In genomic region chr11:57871231-57871630, GRCh38 we compare ENCODE assay signal across 36 cellular contexts.
"Had no signal": no experiment of that assay in that cellular context is flagged by ENCODE, and none has a peak within 500 bp of the region (broad histone marks: within the 10 kb centered on the region; RNA-seq: fewer than 3 reads in every experiment).

No MANE protein-coding gene starts in this region.

- DNase-seq: Karpas-422, Kasumi-1, MG63, MM.1S, NCI-H1048, NCI-H1092, NCI-H1092 treated with DMSO at 0.1 percent for 48 hours, NCI-H1105, NCI-H1105 treated with DMSO at 0.1 percent for 48 hours, NCI-H1417, NCI-H1417 treated with DMSO at 0.1 percent for 48 hours, NCI-H1436, NCI-H1436 treated with DMSO at 0.1 percent for 48 hours, NCI-H146, NCI-H1694, NCI-H1694 treated with DMSO at 0.1 percent for 48 hours, NCI-H187, NCI-H187 treated with DMSO at 0.1 percent for 48 hours, NCI-H1930, NCI-H2029, NCI-H2029 treated with DMSO at 0.1 percent for 48 hours, NCI-H2081, NCI-H2081 treated with DMSO at 0.1 percent for 48 hours, NCI-H2107, NCI-H2171, NCI-H2171 treated with DMSO at 0.1 percent for 48 hours, NCI-H2227 treated with DMSO at 0.1 percent for 48 hours, NCI-H226, NCI-H345, NCI-H446, NCI-H446 treated with DMSO at 0.1 percent for 48 hours, NCI-H510A, NCI-H510A treated with DMSO at 0.1 percent for 48 hours, NCI-H524, NCI-H524 treated with DMSO at 0.1 percent for 48 hours, NCI-H526 had no signal

- H3K27me3 ChIP-seq: MG63 had no signal

- H3K36me3 ChIP-seq: MG63 had no signal

- H3K9me3 ChIP-seq: MG63 had no signal

- H3K4me3 ChIP-seq: MG63 had no signal
